Comparison of ENCODE assay signal across 10 cellular contexts in genomic region chr5:36683821-36684434, GRCh38.
DNase-seq lines count a peak whose midpoint lies in the region; ATAC-seq and TF ChIP-seq lines count a peak whose summit lies in the region.
"Had no signal": no experiment of that assay in that cellular context is flagged by ENCODE, and none has a peak within 500 bp of the region (broad histone marks: within the 10 kb centered on the region; RNA-seq: fewer than 3 reads in every experiment).

No MANE protein-coding gene starts in this region.

- H3K4me1 ChIP-seq in lung (ENCODE audit: control insufficient read depth in 2 of 2, insufficient read depth in 2 of 2, low read length in 2 of 2) (no peaks in the 10 kb centered on the region), ascending aorta (no peaks in the 10 kb centered on the region)
- H3K4me1 ChIP-seq: vagina had no signal

- WGBS in lung, 2 donors = 52 to 69% methylated on average over 9 of the region's 9 CpGs

- no peaks in the 10 kb centered on the region for H3K27me3 Mint-ChIP-seq in dendritic cell treated with granulocyte-macrophage colony-stimulating factor and Interleukin-4, amounts not matched to agents 40 ng/mL and 50 ng/mL, for 4 days

- H3K27ac ChIP-seq in lung (ENCODE audit: low read depth in 1 of 2, low read length in 1 of 2) = peak overlapping the region; percentile 43 to 60
- H3K27ac ChIP-seq in temporal lobe (ENCODE audit: low read depth, low read length) = peak overlapping the region; percentile 92
- H3K27ac ChIP-seq in ascending aorta = no peak overlapping the region
- H3K27ac ChIP-seq: vagina had no signal

- no peaks in the 10 kb centered on the region for H3K9me3 ChIP-seq in lung (ENCODE audit: control insufficient read depth in 2 of 2, insufficient read depth in 1 of 2, low read length in 1 of 2)
- H3K9me3 ChIP-seq in ascending aorta = no peaks in the 10 kb centered on the region
- H3K9me3 ChIP-seq: vagina had no signal

- H3K27ac Mint-ChIP-seq in dendritic cell treated with granulocyte-macrophage colony-stimulating factor and Interleukin-4, amounts not matched to agents 40 ng/mL and 50 ng/mL, for 4 days = peak overlapping the region; percentile 63
- H3K27ac Mint-ChIP-seq: GM23338 had no signal

- TF ChIP-seq CTCF in lung (IDR thresholded peaks at IDR 0.05; ENCODE audit: control extremely low read depth, extremely low read depth) (no peak), ascending aorta (IDR thresholded peaks at IDR 0.05) (no peak)

- H3K9me3 Mint-ChIP-seq in dendritic cell treated with granulocyte-macrophage colony-stimulating factor and Interleukin-4, amounts not matched to agents 40 ng/mL and 50 ng/mL, for 4 days = no peaks in the 10 kb centered on the region
- H3K9me3 Mint-ChIP-seq: GM23338 had no signal

- intact Hi-C loops in dendritic cell treated with granulocyte-macrophage colony-stimulating factor and Interleukin-4, amounts not matched to agents 40 ng/mL and 50 ng/mL, for 4 days (cut with micrococcal nuclease) = loop anchor here (2.0 kb wide), 1 partner anchor 25 kb away; no protein-coding TSS in a partner anchor
- intact Hi-C loops in ascending aorta (cut with DNase I) = no loop called here

- ATAC-seq in lung (ENCODE audit: insufficient read depth, low FRiP score) (peak; percentile 50), HG03354 (IDR thresholded peaks at IDR 0.05; ENCODE audit: poor library complexity, severe bottlenecking, unreplicated experiment) (no peak), HG02852 (IDR thresholded peaks at IDR 0.05; ENCODE audit: unreplicated experiment) (no peak)
- ATAC-seq: GM23338 had no signal

- H3K4me1 Mint-ChIP-seq in dendritic cell treated with granulocyte-macrophage colony-stimulating factor and Interleukin-4, amounts not matched to agents 40 ng/mL and 50 ng/mL, for 4 days (ENCODE audit: low read depth) = peaks cover 57% of the 10 kb centered on the region

- DNase-seq in Kasumi-1 (lab: John Stamatoyannopoulos, UW) (peak; percentile 15 to 19), lung (ENCODE audit: low spot score) (peak; percentile 38), ascending aorta (ENCODE audit: low spot score in 2 of 2) (no peak)
- DNase-seq: NCI-H526 had no signal

- no peaks in the 10 kb centered on the region for H3K36me3 ChIP-seq in lung (ENCODE audit: control insufficient read depth in 2 of 2, insufficient read depth in 2 of 2, low read length in 2 of 2)
- H3K36me3 ChIP-seq in ascending aorta = no peaks in the 10 kb centered on the region
- H3K36me3 ChIP-seq: vagina had no signal

- no peaks in the 10 kb centered on the region for H3K27me3 ChIP-seq in lung (ENCODE audit: control insufficient read depth, insufficient read depth)
- H3K27me3 ChIP-seq in ascending aorta = no peaks in the 10 kb centered on the region
- H3K27me3 ChIP-seq: vagina had no signal

- H3K36me3 Mint-ChIP-seq in dendritic cell treated with granulocyte-macrophage colony-stimulating factor and Interleukin-4, amounts not matched to agents 40 ng/mL and 50 ng/mL, for 4 days (ENCODE audit: low read depth) = no peaks in the 10 kb centered on the region

- H3K4me3 ChIP-seq in lung = no peak overlapping the region
- no peak overlapping the region for H3K4me3 ChIP-seq in ascending aorta
- H3K4me3 ChIP-seq: GM23338, vagina had no signal

- H3K4me3 Mint-ChIP-seq in dendritic cell treated with granulocyte-macrophage colony-stimulating factor and Interleukin-4, amounts not matched to agents 40 ng/mL and 50 ng/mL, for 4 days = no peak overlapping the region
- H3K4me3 Mint-ChIP-seq: GM23338 had no signal

Comparison
In these comparisons a context has a peak if more than half of its experiments do, and no peak if none do; other contexts are left out.
1. DNase-seq: peak in Kasumi-1 (2 of 2) and lung (single experiment); none in ascending aorta (0 of 2).
2. H3K27ac ChIP-seq: peak in lung (2 of 2) and temporal lobe (single experiment); none in ascending aorta (0 of 2).